ENCODE assay signal across 3 cellular contexts in genomic region chr7:101708223-101708622, GRCh38.
TF ChIP-seq lines count a peak whose summit lies in the region.

No MANE protein-coding gene starts in this region.

TF ChIP-seq in GM23338, 12 proteins besides CTCF, POLR2A, EP300 and RAD21:
- no peak for TF ChIP-seq ZNF462 (CRISPR knock-in tag; IDR thresholded peaks at IDR 0.05)
- no peak for TF ChIP-seq CREB1 (CRISPR knock-in tag; IDR thresholded peaks at IDR 0.05; ENCODE audit: low read depth)
- TF ChIP-seq ETS1 (IDR thresholded peaks at IDR 0.05) = no peak

TF ChIP-seq in WTC11, 78 proteins besides CTCF, POLR2A, EP300 and RAD21:
- no peak for TF ChIP-seq STAT6 (CRISPR knock-in tag; conservative IDR thresholded peaks at IDR 0.05; ENCODE audit: low read depth)
- no peak for TF ChIP-seq ZBTB21 (CRISPR knock-in tag; IDR thresholded peaks at IDR 0.05; ENCODE audit: borderline replicate concordance)
- 0 out of 2 replicates have a peak, but pooled peaks have one; percentile 22 for TF ChIP-seq GTF2I (CRISPR knock-in tag; conservative IDR thresholded peaks at IDR 0.05)
- no peak for TF ChIP-seq TCF7 (CRISPR knock-in tag; IDR thresholded peaks at IDR 0.05; ENCODE audit: low read depth)
- no peak for TF ChIP-seq ZBTB43 (CRISPR knock-in tag; IDR thresholded peaks at IDR 0.05)
- TF ChIP-seq ZNF121 (CRISPR knock-in tag; IDR thresholded peaks at IDR 0.05) = no peak

TF ChIP-seq in H1, 55 proteins besides CTCF, POLR2A, EP300 and RAD21:
- no peak for TF ChIP-seq RXRA (IDR thresholded peaks at IDR 0.05; ENCODE audit: insufficient read depth, low read depth, low read length)
- peak; percentile 90 for TF ChIP-seq KDM1A (IDR thresholded peaks at IDR 0.05; ENCODE audit: borderline replicate concordance, low read length)
- peak in 1 of 2 experiments; percentile 57; a peak in 1 of 4 replicates for TF ChIP-seq HDAC2 (IDR thresholded peaks at IDR 0.05; ENCODE audit: borderline replicate concordance in 1 of 2, low read depth in 2 of 2, low read length in 2 of 2)
- no peak for TF ChIP-seq SRF (IDR thresholded peaks at IDR 0.05; ENCODE audit: low read depth, low read length)
